10 cellular contexts compared by ENCODE assay signal in genomic region chr20:57680934-57681914, GRCh38. TPM values are rescaled to one million over a fixed set of nuclear protein-coding genes. Genes with fewer than 3 reads are reported as not detected.
A peak's percentile ranks its signal among the peaks of the same experiment; 100 is the strongest.
DNase-seq lines count a peak whose midpoint lies in the region; ATAC-seq and TF ChIP-seq lines count a peak whose summit lies in the region.
"Had no signal": no experiment of that assay in that cellular context is flagged by ENCODE, and none has a peak within 500 bp of the region (broad histone marks: within the 10 kb centered on the region; RNA-seq: fewer than 3 reads in every experiment).

No MANE protein-coding gene starts in this region.

- peaks cover 72 to 100% (median 100%) of the 10 kb centered on the region in 10 experiments for H3K4me1 ChIP-seq in BLaER1 treated with 17β-estradiol and CSF1 and Interleukin-3, amounts not matched to agents 10 nM and 100 nM
- H3K4me1 ChIP-seq in sigmoid colon: peaks cover 0 to 56% (median 36%) of the 10 kb centered on the region in 4 donors
- peaks cover 19% of the 10 kb centered on the region for H3K4me1 ChIP-seq in neural progenitor cell

- no peak overlapping the region for H3K27ac Mint-ChIP-seq in neural progenitor cell

- peaks cover 0 to 100% (median 70%) of the 10 kb centered on the region in 11 experiments; a peak in 20 of 22 replicates for H4K20me1 ChIP-seq in BLaER1 treated with 17β-estradiol and CSF1 and Interleukin-3, amounts not matched to agents 10 nM and 100 nM
- H4K20me1 ChIP-seq in neural progenitor cell (ENCODE audit: low read depth): no peaks in the 10 kb centered on the region

- H3K4me2 ChIP-seq in BLaER1 treated with 17β-estradiol and CSF1 and Interleukin-3, amounts not matched to agents 10 nM and 100 nM: peak overlapping the region; percentile 65 to 98 (median 84)
- H3K4me2 ChIP-seq in neural progenitor cell: no peak overlapping the region

- DNase-seq in RPMI8226 (peak; percentile 74), epithelial cell of prostate (ENCODE audit: low read depth, low spot score) (no peak), sigmoid colon (no peak), cerebellum (ENCODE audit: low spot score) (no peak), MG63 (no peak), neural progenitor cell (ENCODE audit: low spot score) (no peak)
- DNase-seq: dorsolateral prefrontal cortex, NCI-H2081 had no signal

- no peak overlapping the region for H3K4me3 Mint-ChIP-seq in neural progenitor cell

- peak overlapping the region in 9 of 11 experiments; percentile 40 to 86 (median 64); a peak in 17 of 22 replicates for H3K27ac ChIP-seq in BLaER1 treated with 17β-estradiol and CSF1 and Interleukin-3, amounts not matched to agents 10 nM and 100 nM
- H3K27ac ChIP-seq in epithelial cell of prostate: peak overlapping the region; percentile 3
- peak overlapping the region in 1 of 4 donors; percentile 72 for H3K27ac ChIP-seq in sigmoid colon
- no peak overlapping the region for H3K27ac ChIP-seq in neural progenitor cell

- H3K9me3 Mint-ChIP-seq in neural progenitor cell: no peaks in the 10 kb centered on the region

- no peaks in the 10 kb centered on the region for H3K36me3 Mint-ChIP-seq in neural progenitor cell

- no peaks in the 10 kb centered on the region for H3K36me3 ChIP-seq in BLaER1 treated with 17β-estradiol and CSF1 and Interleukin-3, amounts not matched to agents 10 nM and 100 nM
- H3K36me3 ChIP-seq in sigmoid colon: no peaks in the 10 kb centered on the region
- H3K36me3 ChIP-seq in MG63: no peaks in the 10 kb centered on the region
- no peaks in the 10 kb centered on the region for H3K36me3 ChIP-seq in neural progenitor cell

- H3F3A ChIP-seq in neural progenitor cell (ENCODE audit: low read depth): no peaks in the 10 kb centered on the region

- H3K27me3 ChIP-seq in BLaER1 treated with 17β-estradiol and CSF1 and Interleukin-3, amounts not matched to agents 10 nM and 100 nM: peaks cover 0 to 86% (median 0%) of the 10 kb centered on the region in 11 experiments; a peak in 8 of 22 replicates
- no peaks in the 10 kb centered on the region for H3K27me3 ChIP-seq in sigmoid colon
- no peaks in the 10 kb centered on the region for H3K27me3 ChIP-seq in MG63
- H3K27me3 ChIP-seq in neural progenitor cell: no peaks in the 10 kb centered on the region
- H3K27me3 ChIP-seq: dorsolateral prefrontal cortex had no signal

- peaks cover 69% of the 10 kb centered on the region for H3K4me1 Mint-ChIP-seq in neural progenitor cell

- no peak for TF ChIP-seq CTCF in sigmoid colon (IDR thresholded peaks at IDR 0.05)
- no peak for TF ChIP-seq CTCF in neural progenitor cell (IDR thresholded peaks at IDR 0.05)

- H2AFZ ChIP-seq in neural progenitor cell (replicated peaks): no peak overlapping the region

- WGBS in sigmoid colon, 2 donors: 61 to 85% methylated on average over 24 of the region's 24 CpGs

- TF ChIP-seq EP300 in sigmoid colon (IDR thresholded peaks at IDR 0.05): no peak

- ATAC-seq in GM19397 (IDR thresholded peaks at IDR 0.05; ENCODE audit: unreplicated experiment): peak; percentile 24

- no peak for TF ChIP-seq POLR2A in sigmoid colon (IDR thresholded peaks at IDR 0.05)

- peaks cover 7% of the 10 kb centered on the region for H3K27me3 Mint-ChIP-seq in neural progenitor cell (ENCODE audit: insufficient read depth, low read depth)

- peak overlapping the region in 8 of 11 experiments; percentile 37 to 80 (median 60); a peak in 15 of 22 replicates for H3K9ac ChIP-seq in BLaER1 treated with 17β-estradiol and CSF1 and Interleukin-3, amounts not matched to agents 10 nM and 100 nM
- no peak overlapping the region for H3K9ac ChIP-seq in neural progenitor cell

- intact Hi-C loops in sigmoid colon (cut with DNase I): loop anchor here (10.0 kb wide), 1 partner anchor 64 kb away; no protein-coding TSS in a partner anchor

- H3K79me2 ChIP-seq in neural progenitor cell (ENCODE audit: low read depth): no peaks in the 10 kb centered on the region

- no peaks in the 10 kb centered on the region for H3K9me3 ChIP-seq in BLaER1 treated with 17β-estradiol and CSF1 and Interleukin-3, amounts not matched to agents 10 nM and 100 nM (replicated peaks in 1 of 11)
- H3K9me3 ChIP-seq in sigmoid colon (no peaks in the 10 kb centered on the region), MG63 (no peaks in the 10 kb centered on the region), neural progenitor cell (ENCODE audit: low read depth) (no peaks in the 10 kb centered on the region)

- H3K4me3 ChIP-seq in BLaER1 treated with 17β-estradiol and CSF1 and Interleukin-3, amounts not matched to agents 10 nM and 100 nM: peak overlapping the region in 4 of 10 experiments; percentile 0 to 25 (median 16); a peak in 4 of 20 replicates
- H3K4me3 ChIP-seq in sigmoid colon: no peak overlapping the region
- no peak overlapping the region for H3K4me3 ChIP-seq in MG63
- no peak overlapping the region for H3K4me3 ChIP-seq in neural progenitor cell
- H3K4me3 ChIP-seq: dorsolateral prefrontal cortex had no signal

RNA-seq across cellular contexts. Expression of gene PMEPA1, which starts 28.6 kb away (rescaled TPM):
- 10 to 100 TPM in 1 of 4 donors, 1 to 10 TPM in 3; 3.9 to 23.3 (median 7.5) TPM for total RNA-seq in sigmoid colon
- 10 to 100 TPM in 1 of 3 donors, 1 to 10 TPM in 2; 3.6 to 16.8 (median 6.5) TPM for polyA plus RNA-seq in sigmoid colon
- total RNA-seq in cerebellum: 8.4 TPM
- 3.3 and 3.4 TPM in 2 replicates for total RNA-seq in MG63 (2014; rRNA removed; shearing (Covaris generic); ENCODE audit: low replicate concordance)
- 0.03 and 1.7 TPM in 2 replicates for total RNA-seq in neural progenitor cell (ENCODE audit: low replicate concordance)
